Comparison of ENCODE assay signal across 20 cellular contexts in genomic region chr19:30159636-30160035, GRCh38.
DNase-seq lines count a peak whose midpoint lies in the region; ATAC-seq, FAIRE-seq and TF ChIP-seq lines count a peak whose summit lies in the region.
"Had no signal": no experiment of that assay in that cellular context is flagged by ENCODE, and none has a peak within 500 bp of the region (broad histone marks: within the 10 kb centered on the region; RNA-seq: fewer than 3 reads in every experiment).

No MANE protein-coding gene starts in this region.

- H3K4me1 Mint-ChIP-seq in activated CD8-positive, alpha-beta memory T cell treated with anti-CD3 and anti-CD28 coated beads, Interleukin-2, amount 10 ng/mL, durations not matched to agents 7 days and 5 days, result no peaks in the 10 kb centered on the region
- H3K4me1 Mint-ChIP-seq: CD14-positive monocyte; CD4-positive, alpha-beta memory T cell had no signal

- H3K36me3 ChIP-seq in bronchial epithelial cell (ENCODE audit: control insufficient read depth, insufficient read depth, low read length) (no peaks in the 10 kb centered on the region), spleen (no peaks in the 10 kb centered on the region)
- H3K36me3 ChIP-seq: BLaER1 had no signal

- TF ChIP-seq CTCF in bronchial epithelial cell (IDR thresholded peaks at IDR 0.05; ENCODE audit: insufficient read depth, low read length, severe bottlenecking), result no peak
- no peak for TF ChIP-seq CTCF in spleen (IDR thresholded peaks at IDR 0.05 in 8 of 11, conservative IDR thresholded peaks at IDR 0.05 in 3 of 11)

- no peaks in the 10 kb centered on the region for H3K4me1 ChIP-seq in spleen

- no peak overlapping the region for H3K27ac Mint-ChIP-seq in activated CD8-positive, alpha-beta memory T cell treated with anti-CD3 and anti-CD28 coated beads, Interleukin-2, amount 10 ng/mL, durations not matched to agents 7 days and 5 days
- H3K27ac Mint-ChIP-seq: CD14-positive monocyte; CD4-positive, alpha-beta memory T cell had no signal

- TF ChIP-seq POLR2A in spleen (IDR thresholded peaks at IDR 0.05), result no peak

- FAIRE-seq in bronchial epithelial cell (lab: Jason Lieb, UNC), result peak; percentile 36
- FAIRE-seq: GM12892, GM18507, HepG2 had no signal

- no peaks in the 10 kb centered on the region for H3K27me3 ChIP-seq in bronchial epithelial cell (ENCODE audit: control insufficient read depth, insufficient read depth, low read length)
- peaks cover 0 to 43% (median 0%) of the 10 kb centered on the region in 7 donors for H3K27me3 ChIP-seq in spleen (replicated peaks in 1 of 7)
- H3K27me3 ChIP-seq: BLaER1 had no signal

- no peaks in the 10 kb centered on the region for H3K36me3 Mint-ChIP-seq in activated CD8-positive, alpha-beta memory T cell treated with anti-CD3 and anti-CD28 coated beads, Interleukin-2, amount 10 ng/mL, durations not matched to agents 7 days and 5 days
- H3K36me3 Mint-ChIP-seq: CD14-positive monocyte; CD4-positive, alpha-beta memory T cell had no signal

- H3K4me3 Mint-ChIP-seq in activated CD8-positive, alpha-beta memory T cell treated with anti-CD3 and anti-CD28 coated beads, Interleukin-2, amount 10 ng/mL, durations not matched to agents 7 days and 5 days, result no peak overlapping the region
- H3K4me3 Mint-ChIP-seq: CD14-positive monocyte; CD4-positive, alpha-beta memory T cell had no signal

- H3K27ac ChIP-seq in spleen, result no peak overlapping the region
- H3K27ac ChIP-seq: BLaER1 had no signal

- no peak overlapping the region for H3K4me3 ChIP-seq in bronchial epithelial cell (ENCODE audit: low read depth, low read length)
- H3K4me3 ChIP-seq in spleen, result no peak overlapping the region
- H3K4me3 ChIP-seq: BLaER1 had no signal

- no peaks in the 10 kb centered on the region for H3K9me3 Mint-ChIP-seq in activated CD8-positive, alpha-beta memory T cell treated with anti-CD3 and anti-CD28 coated beads, Interleukin-2, amount 10 ng/mL, durations not matched to agents 7 days and 5 days (ENCODE audit: low read depth)

- intact Hi-C loops in sciatic nerve (cut with DNase I) (no loop called here), spleen (cut with DNase I; ENCODE audit: low total_unique reads) (no loop called here)

- peaks cover 0 to 12% (median 0%) of the 10 kb centered on the region in 8 donors for H3K9me3 ChIP-seq in spleen
- H3K9me3 ChIP-seq: BLaER1 had no signal

- CTCF ChIA-PET in activated CD8-positive, alpha-beta memory T cell treated with anti-CD3 and anti-CD28 coated beads, Interleukin-2, amount 10 ng/mL, durations not matched to agents 7 days and 5 days (lab: Charles Lee), result no interaction called here

- peak; percentile 26 for DNase-seq in activated CD8-positive, alpha-beta memory T cell treated with anti-CD3 and anti-CD28 coated beads, Interleukin-2, amount 10 ng/mL, durations not matched to agents 7 days and 5 days
- DNase-seq in activated CD8-positive, alpha-beta memory T cell treated with anti-CD3 and anti-CD28 coated beads for 24 hours, result no peak
- no peak for DNase-seq in bronchial epithelial cell (ENCODE audit: low read depth)
- DNase-seq in left lobe of liver (ENCODE audit: low spot score), result peak; percentile 15
- DNase-seq in sciatic nerve (ENCODE audit: low spot score), result peak; percentile 14
- no peak for DNase-seq in spleen
- DNase-seq in anterior cingulate cortex (lab: John Stamatoyannopoulos, UW), result no peak
- DNase-seq: 8988T; CD4-positive, alpha-beta memory T cell; DMS153; DMS79; GDM1; GOT3; H7 had no signal

- ATAC-seq in activated CD8-positive, alpha-beta memory T cell treated with anti-CD3 and anti-CD28 coated beads, Interleukin-2, amount 10 ng/mL, durations not matched to agents 7 days and 5 days, result no peak
- ATAC-seq in left lobe of liver (no peak), sciatic nerve (no peak), GM21825 (IDR thresholded peaks at IDR 0.05; ENCODE audit: unreplicated experiment) (no peak)
- ATAC-seq: HepG2 had no signal

- H3K27me3 Mint-ChIP-seq in activated CD8-positive, alpha-beta memory T cell treated with anti-CD3 and anti-CD28 coated beads, Interleukin-2, amount 10 ng/mL, durations not matched to agents 7 days and 5 days, result no peaks in the 10 kb centered on the region

- WGBS in spleen, 5 donors, result 82 to 100% (median 93%) methylated on average over 1 of the region's 1 CpG

Comparison
In these comparisons a context has a peak if more than half of its experiments do, and no peak if none do; other contexts are left out.
1. DNase-seq: peak in activated CD8-positive, alpha-beta memory T cell treated with anti-CD3 and anti-CD28 coated beads, Interleukin-2, amount 10 ng/mL, durations not matched to agents 7 days and 5 days (single experiment), left lobe of liver (single experiment) and sciatic nerve (single experiment); none in activated CD8-positive, alpha-beta memory T cell treated with anti-CD3 and anti-CD28 coated beads for 24 hours (single experiment), bronchial epithelial cell (single experiment), spleen (single experiment) and anterior cingulate cortex (0 of 58).